ENCODE assay signal across 8 cellular contexts in genomic region chr6:73969982-73970960, GRCh38.
A peak's percentile ranks its signal among the peaks of the same experiment; 100 is the strongest.
DNase-seq lines count a peak whose midpoint lies in the region; ATAC-seq and TF ChIP-seq lines count a peak whose summit lies in the region.

No MANE protein-coding gene starts in this region.

- peaks cover 6% of the 10 kb centered on the region; the same call in 1 of the 2 replicates for H3K4me1 ChIP-seq in MM.1S (ENCODE audit: low read length)
- no peaks in the 10 kb centered on the region for H3K4me1 ChIP-seq in adrenal gland (replicated peaks in 1 of 2)

- H3K27me3 Mint-ChIP-seq in type B pancreatic cell = no peaks in the 10 kb centered on the region

- no peaks in the 10 kb centered on the region for H4K20me1 ChIP-seq in MM.1S (ENCODE audit: insufficient read depth, low read length)

- no peaks in the 10 kb centered on the region for H3K9me3 Mint-ChIP-seq in type B pancreatic cell

- no peak overlapping the region for H3K4me3 ChIP-seq in MM.1S (ENCODE audit: low read length)
- no peak overlapping the region for H3K4me3 ChIP-seq in adrenal gland

- TF ChIP-seq POLR2A in adrenal gland (IDR thresholded peaks at IDR 0.05) = no peak

- no peak overlapping the region for H3K27ac ChIP-seq in MM.1S (ENCODE audit: low read length)
- no peak overlapping the region for H3K27ac ChIP-seq in adrenal gland

- H3K9me3 ChIP-seq in MM.1S (replicated peaks; ENCODE audit: insufficient read depth, low read length) = no peaks in the 10 kb centered on the region
- no peaks in the 10 kb centered on the region for H3K9me3 ChIP-seq in adrenal gland (replicated peaks in 1 of 3)

- peak; percentile 58 for TF ChIP-seq CTCF in MM.1S (IDR thresholded peaks at IDR 0.05; ENCODE audit: low read length)
- peak; percentile 19 to 68 (median 48) for TF ChIP-seq CTCF in adrenal gland (IDR thresholded peaks at IDR 0.05)
- TF ChIP-seq CTCF in type B pancreatic cell (conservative IDR thresholded peaks at IDR 0.05) = peak; percentile 81

- DNase-seq in NCI-H2196 (lab: John Stamatoyannopoulos, UW; ENCODE audit: unreplicated experiment) (peak; percentile 25), NCI-H2196 treated with DMSO at 0.1 percent for 48 hours (lab: John Stamatoyannopoulos, UW; ENCODE audit: unreplicated experiment) (no peak), MM.1S (peak; percentile 28), adrenal gland (peak in 1 of 7 donors; percentile 12), iPS DF 19.7 (ENCODE audit: low read depth, low spot score) (peak; percentile 20), type B pancreatic cell (ENCODE audit: extremely low spot score, unreplicated experiment) (no peak), posterior vena cava (ENCODE audit: low spot score) (no peak)

- H3K27ac Mint-ChIP-seq in type B pancreatic cell = no peak overlapping the region

- no peak overlapping the region for H3K9ac ChIP-seq in MM.1S (ENCODE audit: low read length)

- H3K36me3 Mint-ChIP-seq in type B pancreatic cell = no peaks in the 10 kb centered on the region

- no peaks in the 10 kb centered on the region for H3K79me2 ChIP-seq in MM.1S (ENCODE audit: low read length)

- H3K4me3 Mint-ChIP-seq in type B pancreatic cell = no peak overlapping the region

- H3K27me3 ChIP-seq in MM.1S (replicated peaks; ENCODE audit: insufficient read depth, low read length) (no peaks in the 10 kb centered on the region), adrenal gland (no peaks in the 10 kb centered on the region)

- no peaks in the 10 kb centered on the region for H3F3A ChIP-seq in MM.1S (ENCODE audit: insufficient read depth, low read length)

- no peak for ATAC-seq in GM18907 (IDR thresholded peaks at IDR 0.05; ENCODE audit: unreplicated experiment)

- no peaks in the 10 kb centered on the region for H3K4me1 Mint-ChIP-seq in type B pancreatic cell (ENCODE audit: unreplicated experiment)

- intact Hi-C loops in adrenal gland (cut with DNase I) = loop anchor here in 1 of 2 donors (5.0 to 10.0 kb wide), 2 partner anchors 932 to 1245 kb away; no protein-coding TSS in a partner anchor
- intact Hi-C loops in posterior vena cava (cut with DNase I) = loop anchor here in 1 of 2 donors (10.0 kb wide), 1 partner anchor 1235 kb away; the partner anchor contains the start of gene COL12A1

- no peak overlapping the region for H2AFZ ChIP-seq in MM.1S (ENCODE audit: low read length)

- no peak overlapping the region for H3K4me2 ChIP-seq in MM.1S (ENCODE audit: low read depth, low read length)

- 50 to 51% (median 51%) methylated on average over 7 of the region's 7 CpGs for WGBS in adrenal gland, 4 donors

- H3K36me3 ChIP-seq in MM.1S (replicated peaks; ENCODE audit: insufficient read depth, low read length) = no peaks in the 10 kb centered on the region
- no peaks in the 10 kb centered on the region for H3K36me3 ChIP-seq in adrenal gland (replicated peaks in 1 of 2)

- H3K9me2 ChIP-seq in MM.1S (replicated peaks; ENCODE audit: insufficient read depth, low read length) = no peaks in the 10 kb centered on the region

Comparison
In these comparisons a context has a peak if more than half of its experiments do, and no peak if none do; other contexts are left out.
1. DNase-seq: peak in NCI-H2196 (single experiment), MM.1S (single experiment) and iPS DF 19.7 (single experiment); none in NCI-H2196 treated with DMSO at 0.1 percent for 48 hours (single experiment), type B pancreatic cell (single experiment) and posterior vena cava (single experiment).
2. Peak in every context shown above with its lines, with median percentiles within 50 percentile points of each other: CTCF ChIP-seq.